13 cellular contexts compared by ENCODE assay signal in the genomic region with DNA sequence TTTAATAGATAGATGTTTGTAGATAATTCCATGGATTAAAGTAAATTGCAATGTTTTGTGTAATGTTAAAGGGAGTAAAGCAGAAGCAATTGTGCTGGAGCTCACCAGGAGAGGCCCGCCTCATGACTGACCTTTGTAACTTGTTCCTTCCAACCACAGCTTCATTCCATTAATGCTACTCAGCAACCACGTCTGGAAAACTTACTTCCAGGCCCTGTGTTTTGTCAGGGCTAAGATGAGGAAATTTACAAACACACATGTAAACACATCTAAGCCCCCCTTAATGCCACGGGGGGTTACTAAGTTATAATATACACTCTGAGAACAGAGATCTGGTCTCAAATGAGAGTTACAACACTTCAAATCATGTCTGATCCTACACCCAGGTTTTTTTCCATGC. TPM values are rescaled to one million over a fixed set of nuclear protein-coding genes. Genes with fewer than 3 reads are reported as not detected.
DNase-seq lines count a peak whose midpoint lies in the region; ATAC-seq and TF ChIP-seq lines count a peak whose summit lies in the region.
"Had no signal": no experiment of that assay in that cellular context is flagged by ENCODE, and none has a peak within 500 bp of the region (broad histone marks: within the 10 kb centered on the region; RNA-seq: fewer than 3 reads in every experiment).

No MANE protein-coding gene starts in this region.

- intact Hi-C loops in sciatic nerve (cut with DNase I) = no loop called here

- H3K36me3 ChIP-seq in SJSA1 = peaks cover 30% of the 10 kb centered on the region

- no peaks in the 10 kb centered on the region for H3K27me3 ChIP-seq in SJSA1 (replicated peaks)

- H3K9me3 ChIP-seq in SJSA1 (replicated peaks) = no peaks in the 10 kb centered on the region
- H3K9me3 ChIP-seq: psoas muscle had no signal

- H3K4me3 ChIP-seq in SJSA1 (no peak overlapping the region), fibroblast of the aortic adventitia (ENCODE audit: low read depth, low read length) (no peak overlapping the region)
- H3K4me3 ChIP-seq: psoas muscle had no signal

- ATAC-seq in sciatic nerve = peak; percentile 92
- no peak for ATAC-seq in HG03432 (IDR thresholded peaks at IDR 0.05; ENCODE audit: unreplicated experiment)
- ATAC-seq in GM21515 (IDR thresholded peaks at IDR 0.05; ENCODE audit: unreplicated experiment) = no peak
- ATAC-seq in HG03159 (IDR thresholded peaks at IDR 0.05; ENCODE audit: unreplicated experiment) = no peak
- ATAC-seq: stimulated activated naive B cell treated with anti-CD40 and anti-IgM and Interleukin-4, amounts not matched to agents 10 μg/mL and 1 μg/mL and 100 μg/mL, for 72 hours had no signal

- no peak for TF ChIP-seq CTCF in fibroblast of the aortic adventitia (IDR thresholded peaks at IDR 0.05; ENCODE audit: insufficient read depth, low read length)

- H3K27ac ChIP-seq in SJSA1 = peak overlapping the region; percentile 78
- H3K27ac ChIP-seq: psoas muscle had no signal

- peaks cover 48% of the 10 kb centered on the region for H3K4me1 ChIP-seq in SJSA1 (replicated peaks)
- H3K4me1 ChIP-seq: psoas muscle had no signal

- DNase-seq in ELF-1 (ENCODE audit: low read depth, low spot score) (peak; percentile 29), SJSA1 (ENCODE audit: low read depth in 1 of 2, low spot score in 2 of 2) (peak; percentile 100), fibroblast of the aortic adventitia (ENCODE audit: low read depth) (peak; percentile 93), sciatic nerve (ENCODE audit: low spot score) (no peak), cerebellum (ENCODE audit: low spot score) (no peak)
- DNase-seq: activated naive CD4-positive, alpha-beta T cell treated with anti-CD3 and anti-CD28 coated beads for 36 hours; head of caudate nucleus; NCI-H345; psoas muscle; stimulated activated naive B cell treated with anti-CD40 and anti-IgM and Interleukin-4, amounts not matched to agents 10 μg/mL and 1 μg/mL and 100 μg/mL, for 72 hours had no signal

RNA-seq across cellular contexts. Expression of a gene that starts 12.4 kb away (rescaled TPM):
- total RNA-seq in SJSA1 (2014; rRNA removed; shearing (Covaris generic)) = 505 and 812 TPM in 2 replicates
- total RNA-seq in fibroblast of the aortic adventitia (ENCODE audit: low replicate concordance) = 88.8 and 582 TPM in 2 replicates
- total RNA-seq in sciatic nerve = 206 TPM
- total RNA-seq in cerebellum = 57.6 TPM
- total RNA-seq: activated naive CD4-positive, alpha-beta T cell treated with anti-CD3 and anti-CD28 coated beads for 36 hours had no signal

RNA-seq across cellular contexts. Expression of a gene that starts 41.1 kb away (rescaled TPM):
- total RNA-seq in SJSA1 (2014; rRNA removed; shearing (Covaris generic)) = 41.1 and 72.5 TPM in 2 replicates
- not detected in 2 replicates for total RNA-seq in fibroblast of the aortic adventitia (ENCODE audit: low replicate concordance)
- total RNA-seq in sciatic nerve = 0.18 TPM
- 10.0 TPM for total RNA-seq in cerebellum
- total RNA-seq: activated naive CD4-positive, alpha-beta T cell treated with anti-CD3 and anti-CD28 coated beads for 36 hours had no signal

Comparison
In these comparisons a context has a peak if more than half of its experiments do, and no peak if none do; other contexts are left out.
1. DNase-seq: peak in ELF-1 (single experiment), SJSA1 (2 of 2) and fibroblast of the aortic adventitia (single experiment); none in sciatic nerve (single experiment) and cerebellum (single experiment).